In genomic region chr14:59342516-59343484, GRCh38 we compare ENCODE assay signal across 15 cellular contexts.
A peak's percentile ranks its signal among the peaks of the same experiment; 100 is the strongest.
DNase-seq lines count a peak whose midpoint lies in the region; ATAC-seq and TF ChIP-seq lines count a peak whose summit lies in the region.
"Had no signal": no experiment of that assay in that cellular context is flagged by ENCODE, and none has a peak within 500 bp of the region (broad histone marks: within the 10 kb centered on the region; RNA-seq: fewer than 3 reads in every experiment).

No MANE protein-coding gene starts in this region.

- intact Hi-C loops in Calu3 (cut with micrococcal nuclease; ENCODE audit: unreplicated experiment), result no loop called here
- intact Hi-C loops in PC-9 (cut with micrococcal nuclease; ENCODE audit: unreplicated experiment), result loop anchor here (1.0 to 5.0 kb wide), 7 partner anchors 19 to 215 kb away; partner anchors contain the start of genes JKAMP and L3HYPDH
- intact Hi-C loops in heart left ventricle (cut with DNase I), result no loop called here
- intact Hi-C loops in colonic mucosa (cut with DNase I), result no loop called here
- intact Hi-C loops in posterior cingulate gyrus (cut with DNase I), result no loop called here

- peak overlapping the region; percentile 2 for H3K27ac Mint-ChIP-seq in Calu3 (ENCODE audit: unreplicated experiment)
- peak overlapping the region; percentile 1 for H3K27ac Mint-ChIP-seq in neural crest cell (ENCODE audit: unreplicated experiment)
- H3K27ac Mint-ChIP-seq: natural killer cell, T-cell had no signal

- H3F3A ChIP-seq in PC-9 (ENCODE audit: insufficient read depth, low read depth), result peaks cover 29% of the 10 kb centered on the region

- TF ChIP-seq POLR2A in heart left ventricle (IDR thresholded peaks at IDR 0.05), result no peak

- no peak overlapping the region for H3K9ac ChIP-seq in colonic mucosa (ENCODE audit: low read depth in 2 of 2, low read length in 2 of 2)

- H3K4me3 ChIP-seq in PC-9 (no peak overlapping the region), heart left ventricle (no peak overlapping the region), colonic mucosa (no peak overlapping the region), BE2C (ENCODE audit: low read depth, low read length) (no peak overlapping the region)
- H3K4me3 ChIP-seq: spleen had no signal

- POLR2A ChIA-PET in PC-9 (lab: Charles Lee; ENCODE audit: unreplicated experiment), result interaction anchor here (0.6 to 1.1 kb wide), 5 partner anchors 10 to 141 kb away, joined by 4 to 7 read pairs (median 5); partner anchors contain the start of gene L3HYPDH

- no peak for TF ChIP-seq CTCF in Calu3 (IDR thresholded peaks at IDR 0.05; ENCODE audit: unreplicated experiment)
- TF ChIP-seq CTCF in PC-9 (conservative IDR thresholded peaks at IDR 0.05), result no peak
- TF ChIP-seq CTCF in heart left ventricle (IDR thresholded peaks at IDR 0.05), result no peak
- TF ChIP-seq CTCF in neural crest cell (conservative IDR thresholded peaks at IDR 0.05), result no peak
- TF ChIP-seq CTCF in colonic mucosa (IDR thresholded peaks at IDR 0.05), result no peak
- no peak for TF ChIP-seq CTCF in GM13976 (IDR thresholded peaks at IDR 0.05; ENCODE audit: borderline replicate concordance, control extremely low read depth, extremely low read depth, insufficient read depth, missing control alignments)
- TF ChIP-seq CTCF in BE2C (IDR thresholded peaks at IDR 0.05; ENCODE audit: low read depth, low read length), result no peak

- H3K4me3 Mint-ChIP-seq in Calu3 (ENCODE audit: low read depth, unreplicated experiment) (no peak overlapping the region), neural crest cell (no peak overlapping the region)
- H3K4me3 Mint-ChIP-seq: natural killer cell, T-cell had no signal

- BruUV-seq in Calu3 (replicated peaks; lab: Mats Ljungman, UMichigan) (no TSS peak), PC-9 (replicated peaks; lab: Mats Ljungman, UMichigan) (TSS peak; percentile 12)

- CTCF ChIA-PET in Calu3 (lab: Charles Lee), result no interaction called here
- CTCF ChIA-PET in PC-9 (lab: Charles Lee), result no interaction called here

- H3K4me2 ChIP-seq in PC-9, result peak overlapping the region; percentile 60

- H3K4me1 Mint-ChIP-seq in Calu3 (ENCODE audit: low read depth, unreplicated experiment), result peaks cover 22% of the 10 kb centered on the region
- peaks cover 69% of the 10 kb centered on the region for H3K4me1 Mint-ChIP-seq in neural crest cell
- H3K4me1 Mint-ChIP-seq: natural killer cell, T-cell had no signal

- peak overlapping the region; percentile 81 for H3K27ac ChIP-seq in PC-9
- peak overlapping the region in 11 of 12 donors; percentile 42 to 87 (median 69) for H3K27ac ChIP-seq in heart left ventricle
- H3K27ac ChIP-seq in colonic mucosa, result no peak overlapping the region
- H3K27ac ChIP-seq: spleen had no signal

- H3K36me3 Mint-ChIP-seq in Calu3 (ENCODE audit: insufficient read depth, unreplicated experiment) (peaks cover 4% of the 10 kb centered on the region), neural crest cell (ENCODE audit: low read depth) (no peaks in the 10 kb centered on the region)

- no peak overlapping the region for H2AFZ ChIP-seq in PC-9

- H3K9me3 ChIP-seq in PC-9 (ENCODE audit: insufficient read depth, low read depth) (no peaks in the 10 kb centered on the region; the same call in 1 of the 2 replicates), heart left ventricle (no peaks in the 10 kb centered on the region), colonic mucosa (no peaks in the 10 kb centered on the region), BE2C (no peaks in the 10 kb centered on the region)
- H3K9me3 ChIP-seq: spleen had no signal

- DNase-seq in Calu3 (peak; percentile 21), PC-9 (peak; percentile 72 to 91), heart left ventricle (peak in 4 of 5 donors; percentile 43 to 70 (median 58)), neural crest cell (ENCODE audit: low read depth, low spot score) (no peak), colonic mucosa (no peak), posterior cingulate gyrus (no peak), GM13976 (ENCODE audit: low spot score) (no peak), BE2C (no peak)
- DNase-seq: activated CD4-positive, alpha-beta T cell treated with anti-CD3 and anti-CD28 coated beads for 1 hour; activated T-cell treated with anti-CD3 and anti-CD28 coated beads, Interleukin-2, amount 50 U/mL, for 48 hours; effector CD8-positive, alpha-beta T cell; MV-4-11; natural killer cell; spleen; T-cell had no signal

- peaks cover 43% of the 10 kb centered on the region for H3K4me1 ChIP-seq in PC-9 (replicated peaks; ENCODE audit: insufficient read depth)
- H3K4me1 ChIP-seq in heart left ventricle, result peaks cover 0 to 74% (median 40%) of the 10 kb centered on the region in 12 donors
- H3K4me1 ChIP-seq in colonic mucosa, result no peaks in the 10 kb centered on the region
- H3K4me1 ChIP-seq in BE2C, result peaks cover 3% of the 10 kb centered on the region; the same call in 1 of the 2 replicates

- no peaks in the 10 kb centered on the region for H3K9me2 ChIP-seq in PC-9 (ENCODE audit: insufficient read depth)

- H3K27me3 ChIP-seq in PC-9 (ENCODE audit: insufficient read depth, low read depth) (no peaks in the 10 kb centered on the region), heart left ventricle (no peaks in the 10 kb centered on the region), colonic mucosa (no peaks in the 10 kb centered on the region), BE2C (no peaks in the 10 kb centered on the region)
- H3K27me3 ChIP-seq: spleen had no signal

- in situ Hi-C loops in GM13976 (cut with MboI; ENCODE audit: low sequenced_read_pairs, unreplicated experiment), result no loop called here

- H3K36me3 ChIP-seq in PC-9 (ENCODE audit: low read depth) (peaks cover 18% of the 10 kb centered on the region; the same call in 1 of the 2 replicates), heart left ventricle (peaks cover 0 to 55% (median 38%) of the 10 kb centered on the region in 9 donors), colonic mucosa (no peaks in the 10 kb centered on the region), BE2C (no peaks in the 10 kb centered on the region)

- H3K9me3 Mint-ChIP-seq in Calu3 (ENCODE audit: low read depth, unreplicated experiment), result no peaks in the 10 kb centered on the region
- H3K9me3 Mint-ChIP-seq in neural crest cell, result no peaks in the 10 kb centered on the region
- H3K9me3 Mint-ChIP-seq: natural killer cell, T-cell had no signal

- no peaks in the 10 kb centered on the region for H3K79me2 ChIP-seq in PC-9 (ENCODE audit: low read depth)

- ATAC-seq in heart left ventricle, result peak; percentile 78 to 92 (median 84)
- ATAC-seq: natural killer cell, T-cell had no signal

- 56 to 69% (median 66%) methylated on average over 11 of the region's 11 CpGs for WGBS in heart left ventricle, 4 donors

- H3K27me3 Mint-ChIP-seq in Calu3 (ENCODE audit: unreplicated experiment), result no peaks in the 10 kb centered on the region
- no peaks in the 10 kb centered on the region for H3K27me3 Mint-ChIP-seq in neural crest cell (ENCODE audit: low read depth)
- H3K27me3 Mint-ChIP-seq: T-cell had no signal

- no peaks in the 10 kb centered on the region for H4K20me1 ChIP-seq in PC-9 (ENCODE audit: insufficient read depth)

Comparison
In these comparisons a context has a peak if more than half of its experiments do, and no peak if none do; other contexts are left out.
1. DNase-seq: peak in Calu3 (single experiment), PC-9 (2 of 2) and heart left ventricle (4 of 5); none in neural crest cell (single experiment), colonic mucosa (single experiment), posterior cingulate gyrus (0 of 10), GM13976 (single experiment) and BE2C (single experiment).